8 cellular contexts compared by ENCODE assay signal in genomic region chr2:196927318-196928225, GRCh38. TPM values are rescaled to one million over a fixed set of nuclear protein-coding genes. Genes with fewer than 3 reads are reported as not detected.
A peak's percentile ranks its signal among the peaks of the same experiment; 100 is the strongest.
DNase-seq lines count a peak whose midpoint lies in the region; ATAC-seq lines count a peak whose summit lies in the region.

No MANE protein-coding gene starts in this region.

- H3K9me3 ChIP-seq in iPS-18c (ENCODE audit: control insufficient read depth, insufficient read depth, low read length) (no peaks in the 10 kb centered on the region), skeletal muscle tissue (ENCODE audit: control insufficient read depth in 3 of 3, low read length in 3 of 3) (no peaks in the 10 kb centered on the region)

- peak overlapping the region; percentile 99 for H3K4me3 ChIP-seq in iPS-18c (ENCODE audit: insufficient read depth, low read depth, low read length)
- peak overlapping the region; percentile 91 to 96 (median 94) for H3K4me3 ChIP-seq in skeletal muscle tissue (ENCODE audit: low read length in 3 of 3)

- peaks cover 6 to 19% (median 9%) of the 10 kb centered on the region in 3 donors for H3K4me1 ChIP-seq in skeletal muscle tissue (ENCODE audit: control insufficient read depth in 3 of 3, insufficient read depth in 3 of 3, low read length in 3 of 3)

- peak overlapping the region; percentile 84 for H3K27ac ChIP-seq in skeletal muscle tissue (ENCODE audit: low read depth, low read length)

- peak overlapping the region; percentile 87 to 94 (median 88) for H3K9ac ChIP-seq in skeletal muscle tissue (ENCODE audit: low read depth in 1 of 3, low read length in 3 of 3)

- ATAC-seq in HG03280 (IDR thresholded peaks at IDR 0.05; ENCODE audit: unreplicated experiment): peak; percentile 4

- H3K36me3 ChIP-seq in skeletal muscle tissue (ENCODE audit: control insufficient read depth in 3 of 3, insufficient read depth in 3 of 3, low read length in 3 of 3): no peaks in the 10 kb centered on the region

- DNase-seq in EL (peak; percentile 64), SHP77 treated with DMSO at 0.1 percent for 48 hours (lab: John Stamatoyannopoulos, UW) (peak; percentile 39), amniotic epithelial cell (ENCODE audit: low read depth) (peak; percentile 89), LoVo (ENCODE audit: low spot score) (no peak), HPDE6-E6E7 (ENCODE audit: extremely low spot score) (no peak)

- no peaks in the 10 kb centered on the region for H3K27me3 ChIP-seq in skeletal muscle tissue (ENCODE audit: control insufficient read depth in 3 of 3, insufficient read depth in 3 of 3, low read length in 3 of 3)

RNA-seq across cellular contexts. Expression of gene PGAP1, which starts 1.1 kb away (rescaled TPM):
- 24.0 TPM for total RNA-seq in skeletal muscle tissue

Comparison
In these comparisons a context has a peak if more than half of its experiments do, and no peak if none do; other contexts are left out.
1. DNase-seq: peak in EL (single experiment), SHP77 treated with DMSO at 0.1 percent for 48 hours (single experiment) and amniotic epithelial cell (single experiment); none in LoVo (single experiment) and HPDE6-E6E7 (single experiment).